In the genomic region with DNA sequence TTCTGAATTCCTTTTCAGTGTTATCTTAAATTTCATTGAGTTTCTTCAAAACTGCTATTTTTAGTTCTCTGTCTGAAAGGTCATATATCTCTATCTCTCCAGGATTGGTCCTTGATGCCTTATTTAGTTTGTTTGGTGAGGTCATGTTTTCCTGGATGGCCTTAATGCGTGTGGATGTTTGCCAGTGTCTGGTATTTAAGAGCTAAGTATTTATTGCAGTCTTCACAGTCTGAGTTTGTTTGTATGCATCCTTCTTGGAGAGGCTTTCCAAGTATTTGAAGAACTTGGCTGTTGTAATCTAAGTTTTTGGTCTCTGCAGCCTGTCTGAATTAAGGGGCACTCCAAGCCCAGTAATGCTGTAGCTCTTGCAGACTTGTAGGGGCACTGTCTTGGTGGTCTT, we compare ENCODE assay signal across 20 cellular contexts.
DNase-seq lines count a peak whose midpoint lies in the region; ATAC-seq and TF ChIP-seq lines count a peak whose summit lies in the region.
"Had no signal": no experiment of that assay in that cellular context is flagged by ENCODE, and none has a peak within 500 bp of the region (broad histone marks: within the 10 kb centered on the region; RNA-seq: fewer than 3 reads in every experiment).

No MANE protein-coding gene starts in this region.

- TF ChIP-seq EP300 in upper lobe of left lung (IDR thresholded peaks at IDR 0.05), result no peak

- H3K36me3 ChIP-seq in upper lobe of left lung, result no peaks in the 10 kb centered on the region
- no peaks in the 10 kb centered on the region for H3K36me3 ChIP-seq in SJCRH30
- H3K36me3 ChIP-seq: gastroesophageal sphincter, suprapubic skin had no signal

- peak; percentile 73 for DNase-seq in EL
- DNase-seq in fibroblast of villous mesenchyme (ENCODE audit: low read depth), result peak; percentile 33
- DNase-seq in upper lobe of left lung, result no peak
- no peak for DNase-seq in stimulated activated naive CD8-positive, alpha-beta T cell treated with anti-CD3 and anti-CD28 coated beads, Interleukin-15, Interleukin-2, amounts not matched to agents 100 U/mL and 50 U/mL, for 24 hours
- no peak for DNase-seq in SJCRH30
- DNase-seq: amygdala; CD4-positive, CD25-positive, alpha-beta regulatory T cell; DND-41; NCI-H1930; NCI-H510A treated with DMSO at 0.1 percent for 48 hours; SIG-M5; stimulated activated CD4-positive, alpha-beta T cell treated with anti-CD3 and anti-CD28 coated beads, Interleukin-4, amount 100 ng/mL, for 24 hours had no signal

- H3K27me3 ChIP-seq in upper lobe of left lung (no peaks in the 10 kb centered on the region), SJCRH30 (no peaks in the 10 kb centered on the region)
- H3K27me3 ChIP-seq: gastroesophageal sphincter, suprapubic skin had no signal

- H3K9me3 ChIP-seq in upper lobe of left lung (no peaks in the 10 kb centered on the region), SJCRH30 (replicated peaks) (no peaks in the 10 kb centered on the region)
- H3K9me3 ChIP-seq: gastroesophageal sphincter, suprapubic skin had no signal

- ATAC-seq in SK-N-SH treated with all-trans-retinoic acid at 6 μM for 48 hours (peak; percentile 82), upper lobe of left lung (ENCODE audit: low FRiP score in 2 of 2) (peak; percentile 39 to 40), HG03135 (IDR thresholded peaks at IDR 0.05; ENCODE audit: unreplicated experiment) (no peak)
- no peak for ATAC-seq in stimulated activated naive CD8-positive, alpha-beta T cell treated with anti-CD3 and anti-CD28 coated beads, Interleukin-15, Interleukin-2, amounts not matched to agents 100 U/mL and 50 U/mL, for 24 hours
- ATAC-seq: activated CD4-positive, CD25-positive, alpha-beta regulatory T cell treated with anti-CD3 and anti-CD28 coated beads, Interleukin-2, amount 50 U/mL, for 24 hours; gastroesophageal sphincter; left lobe of liver had no signal

- 6 to 29% methylated on average over 1 of the region's 1 CpG for WGBS in upper lobe of left lung, 2 donors

- no peak overlapping the region for H3K4me3 ChIP-seq in fibroblast of villous mesenchyme (ENCODE audit: low read depth, low read length)
- no peak overlapping the region for H3K4me3 ChIP-seq in upper lobe of left lung
- no peak overlapping the region for H3K4me3 ChIP-seq in SJCRH30
- H3K4me3 ChIP-seq: gastroesophageal sphincter, skin epidermis, suprapubic skin had no signal

- H3K4me1 ChIP-seq in upper lobe of left lung (peaks cover 5 to 24% (median 9%) of the 10 kb centered on the region in 4 donors), SJCRH30 (no peaks in the 10 kb centered on the region)
- H3K4me1 ChIP-seq: parathyroid adenoma had no signal

- no peak for TF ChIP-seq POLR2A in upper lobe of left lung (IDR thresholded peaks at IDR 0.05)

- no peak overlapping the region for H3K27ac ChIP-seq in upper lobe of left lung
- no peak overlapping the region for H3K27ac ChIP-seq in SJCRH30
- H3K27ac ChIP-seq: gastroesophageal sphincter, parathyroid adenoma, skin epidermis, suprapubic skin had no signal

- TF ChIP-seq CTCF in fibroblast of villous mesenchyme (IDR thresholded peaks at IDR 0.05; ENCODE audit: insufficient read depth, low read depth, low read length), result no peak
- TF ChIP-seq CTCF in upper lobe of left lung (IDR thresholded peaks at IDR 0.05), result no peak

TF ChIP-seq in SK-N-SH treated with all-trans-retinoic acid at 6 μM for 48 hours, 23 proteins besides CTCF, POLR2A, EP300 and RAD21:
- TF ChIP-seq OSR1 (CRISPR knock-in tag; IDR thresholded peaks at IDR 0.05) (no peak), ISL1 (CRISPR knock-in tag; IDR thresholded peaks at IDR 0.05) (0 out of 2 replicates have a peak, but pooled peaks have one; percentile 15)
- TF ChIP-seq, protein P1, sequence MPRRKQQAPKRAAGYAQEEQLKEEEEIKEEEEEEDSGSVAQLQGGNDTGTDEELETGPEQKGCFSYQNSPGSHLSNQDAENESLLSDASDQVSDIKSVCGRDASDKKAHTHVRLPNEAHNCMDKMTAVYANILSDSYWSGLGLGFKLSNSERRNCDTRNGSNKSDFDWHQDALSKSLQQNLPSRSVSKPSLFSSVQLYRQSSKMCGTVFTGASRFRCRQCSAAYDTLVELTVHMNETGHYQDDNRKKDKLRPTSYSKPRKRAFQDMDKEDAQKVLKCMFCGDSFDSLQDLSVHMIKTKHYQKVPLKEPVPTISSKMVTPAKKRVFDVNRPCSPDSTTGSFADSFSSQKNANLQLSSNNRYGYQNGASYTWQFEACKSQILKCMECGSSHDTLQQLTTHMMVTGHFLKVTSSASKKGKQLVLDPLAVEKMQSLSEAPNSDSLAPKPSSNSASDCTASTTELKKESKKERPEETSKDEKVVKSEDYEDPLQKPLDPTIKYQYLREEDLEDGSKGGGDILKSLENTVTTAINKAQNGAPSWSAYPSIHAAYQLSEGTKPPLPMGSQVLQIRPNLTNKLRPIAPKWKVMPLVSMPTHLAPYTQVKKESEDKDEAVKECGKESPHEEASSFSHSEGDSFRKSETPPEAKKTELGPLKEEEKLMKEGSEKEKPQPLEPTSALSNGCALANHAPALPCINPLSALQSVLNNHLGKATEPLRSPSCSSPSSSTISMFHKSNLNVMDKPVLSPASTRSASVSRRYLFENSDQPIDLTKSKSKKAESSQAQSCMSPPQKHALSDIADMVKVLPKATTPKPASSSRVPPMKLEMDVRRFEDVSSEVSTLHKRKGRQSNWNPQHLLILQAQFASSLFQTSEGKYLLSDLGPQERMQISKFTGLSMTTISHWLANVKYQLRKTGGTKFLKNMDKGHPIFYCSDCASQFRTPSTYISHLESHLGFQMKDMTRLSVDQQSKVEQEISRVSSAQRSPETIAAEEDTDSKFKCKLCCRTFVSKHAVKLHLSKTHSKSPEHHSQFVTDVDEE (CRISPR knock-in tag; IDR thresholded peaks at IDR 0.05), result no peak
TF ChIP-seq in SK-N-SH treated with all-trans-retinoic acid at 6 μM for 48 hours: peak in this region for 1.

Comparison
In these comparisons a context has a peak if more than half of its experiments do, and no peak if none do; other contexts are left out.
1. DNase-seq: peak in EL (single experiment) and fibroblast of villous mesenchyme (single experiment); none in upper lobe of left lung (0 of 2), stimulated activated naive CD8-positive, alpha-beta T cell treated with anti-CD3 and anti-CD28 coated beads, Interleukin-15, Interleukin-2, amounts not matched to agents 100 U/mL and 50 U/mL, for 24 hours (single experiment) and SJCRH30 (0 of 2).
2. ATAC-seq: peak in SK-N-SH treated with all-trans-retinoic acid at 6 μM for 48 hours (single experiment) and upper lobe of left lung (2 of 2); none in stimulated activated naive CD8-positive, alpha-beta T cell treated with anti-CD3 and anti-CD28 coated beads, Interleukin-15, Interleukin-2, amounts not matched to agents 100 U/mL and 50 U/mL, for 24 hours (single experiment) and HG03135 (single experiment).